ENCODE assay signal across 9 cellular contexts in the genomic region with DNA sequence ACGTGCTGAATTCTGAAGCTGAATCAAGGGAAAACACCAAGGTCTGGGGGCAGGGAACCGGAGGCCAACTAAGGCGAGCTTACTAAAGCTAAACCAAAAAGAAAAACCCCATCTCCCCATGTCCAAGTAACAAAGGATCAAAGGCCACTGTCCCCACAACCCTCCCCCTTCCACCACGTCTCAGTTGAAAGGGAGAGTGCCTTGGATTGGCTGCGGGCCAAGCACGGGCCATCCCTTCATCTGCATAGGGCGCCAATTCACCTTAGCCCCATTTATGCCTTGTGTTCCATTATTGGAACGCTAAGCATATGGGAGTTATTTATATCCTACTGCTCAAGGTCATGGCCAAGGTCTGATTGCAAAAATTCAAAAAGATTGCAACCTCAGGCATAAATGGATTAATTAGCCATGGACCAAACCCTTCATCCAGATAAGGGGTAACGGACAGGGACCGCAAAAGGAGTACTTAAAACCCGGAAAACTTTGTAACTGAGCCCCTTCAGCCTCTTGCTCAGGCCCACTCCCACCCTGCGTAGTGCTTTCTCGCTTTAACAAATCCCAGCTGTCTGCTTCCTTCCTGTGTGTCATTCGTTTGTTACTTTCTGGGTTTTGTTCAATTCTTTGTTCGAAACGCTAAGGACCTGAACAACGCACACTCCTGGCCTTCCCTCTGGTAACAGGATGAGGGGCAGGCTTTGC. TPM values are rescaled to one million over a fixed set of nuclear protein-coding genes. Genes with fewer than 3 reads are reported as not detected.
DNase-seq lines count a peak whose midpoint lies in the region; ATAC-seq and TF ChIP-seq lines count a peak whose summit lies in the region.
"Had no signal": no experiment of that assay in that cellular context is flagged by ENCODE, and none has a peak within 500 bp of the region (broad histone marks: within the 10 kb centered on the region; RNA-seq: fewer than 3 reads in every experiment).

No MANE protein-coding gene starts in this region.

- ATAC-seq in DND-41 (ENCODE audit: insufficient read depth, low read depth) = peak; percentile 37
- ATAC-seq in HG02884 (IDR thresholded peaks at IDR 0.05; ENCODE audit: unreplicated experiment) = peak; percentile 10
- peak; percentile 0 to 11 (median 4) for ATAC-seq in right lobe of liver
- no peak for ATAC-seq in HG03571 (IDR thresholded peaks at IDR 0.05; ENCODE audit: unreplicated experiment)

- H4K20me1 ChIP-seq in DND-41 (ENCODE audit: insufficient read depth, low read length) = 0 out of 2 replicates have a peak, but pooled peaks cover 3% of the 10 kb centered on the region

- H3K79me2 ChIP-seq in DND-41 (ENCODE audit: insufficient read depth, low read length) = peaks cover 68% of the 10 kb centered on the region

- H3K36me3 ChIP-seq in DND-41 (ENCODE audit: insufficient read depth, low read length) (peaks cover 22% of the 10 kb centered on the region), right lobe of liver (no peaks in the 10 kb centered on the region)

- no peak for TF ChIP-seq CTCF in DND-41 (IDR thresholded peaks at IDR 0.05; ENCODE audit: borderline replicate concordance, extremely low read depth, low read length, poor library complexity, severe bottlenecking)
- TF ChIP-seq CTCF in right lobe of liver (IDR thresholded peaks at IDR 0.05) = no peak

- H3K9me3 ChIP-seq in DND-41 (ENCODE audit: insufficient read depth, low read length, severe bottlenecking) (no peaks in the 10 kb centered on the region), right lobe of liver (no peaks in the 10 kb centered on the region)

- peak overlapping the region; percentile 96 for H2AFZ ChIP-seq in DND-41 (ENCODE audit: low read depth, low read length)

- DNase-seq in DND-41 (peak; percentile 68), SW480 (ENCODE audit: low spot score) (peak; percentile 16), right lobe of liver (peak; percentile 69 to 71 (median 70)), germinal center (ENCODE audit: low spot score) (no peak)
- DNase-seq in central memory CD4-positive, alpha-beta T cell = peak; percentile 14
- DNase-seq in stimulated activated CD8-positive, alpha-beta memory T cell treated with anti-CD3 and anti-CD28 coated beads, Interleukin-4, amount 100 ng/mL, for 48 hours = peak; percentile 71

- WGBS in right lobe of liver (ENCODE audit: insufficient coverage, low coverage, low lambda C conversion rate, missing lambda C conversion rate) = 24% methylated on average over 17 of the region's 17 CpGs

- TF ChIP-seq POLR2A in right lobe of liver (IDR thresholded peaks at IDR 0.05) = no peak

- H3K27ac ChIP-seq in DND-41 (ENCODE audit: low read length) = peak overlapping the region; percentile 98
- H3K27ac ChIP-seq in right lobe of liver = peak overlapping the region; percentile 54 to 74 (median 65)

- peak overlapping the region; percentile 81 to 97 for H3K4me3 ChIP-seq in DND-41 (ENCODE audit: low read depth in 1 of 2, low read length in 2 of 2)
- H3K4me3 ChIP-seq in right lobe of liver = peak overlapping the region; percentile 80 to 98 (median 95)

- H3K4me1 ChIP-seq in DND-41 (ENCODE audit: insufficient read depth, low read length) = peaks cover 41% of the 10 kb centered on the region
- H3K4me1 ChIP-seq in right lobe of liver = peaks cover 0 to 44% (median 19%) of the 10 kb centered on the region in 4 donors

- peak overlapping the region; percentile 89 for H3K9ac ChIP-seq in DND-41 (ENCODE audit: low read depth, low read length)

- no peaks in the 10 kb centered on the region for H3K27me3 ChIP-seq in DND-41 (ENCODE audit: insufficient read depth, low read length, poor library complexity)
- H3K27me3 ChIP-seq in right lobe of liver = no peaks in the 10 kb centered on the region

- intact Hi-C loops in right lobe of liver (cut with DNase I) = loop anchor here in 1 of 2 donors (10.0 kb wide), 1 partner anchor 57 kb away; no protein-coding TSS in a partner anchor

- H3K4me2 ChIP-seq in DND-41 (ENCODE audit: insufficient read depth, low read length) = peak overlapping the region; percentile 88

RNA-seq across cellular contexts. Expression of a gene that starts 0.8 kb away (rescaled TPM):
- 10 to 100 TPM; 33.6 to 84.6 (median 47.0) TPM for total RNA-seq in right lobe of liver

RNA-seq across cellular contexts. Expression of a gene that starts 1.6 kb away (rescaled TPM):
- total RNA-seq in right lobe of liver = not detected
- total RNA-seq: SK-MEL-5 had no signal

RNA-seq across cellular contexts. Expression of a gene that starts 46.9 kb away (rescaled TPM):
- total RNA-seq in right lobe of liver = 10 to 100 TPM; 19.9 to 35.0 (median 26.8) TPM

RNA-seq across cellular contexts. Expression of a gene that starts 50.8 kb away (rescaled TPM):
- total RNA-seq in right lobe of liver = 1 to 10 TPM; 1.3 to 2.7 (median 2.1) TPM
